ENCODE assay signal across 8 cellular contexts in the genomic region with DNA sequence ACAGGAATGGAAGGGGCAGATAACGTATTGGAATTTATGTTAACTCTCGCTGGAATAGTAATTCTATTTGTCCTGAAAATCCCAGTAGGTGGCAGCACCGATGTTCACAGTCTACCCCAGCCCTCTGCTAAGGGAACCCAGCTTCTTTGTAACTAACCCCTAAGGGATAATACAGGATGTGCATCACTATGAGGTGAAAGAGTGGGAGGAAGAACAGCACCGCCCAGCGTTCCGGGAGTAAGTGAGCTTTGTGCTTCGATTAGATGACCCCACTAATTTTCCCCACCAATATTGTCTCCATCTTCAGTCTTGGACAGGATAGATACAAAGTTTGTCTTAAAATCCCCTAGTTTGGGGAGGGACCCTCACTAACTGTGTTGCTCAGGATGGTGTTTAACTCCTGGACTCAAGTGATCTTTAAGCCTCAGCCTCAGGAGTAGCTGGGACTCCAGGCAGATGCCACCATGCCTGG. TPM values are rescaled to one million over a fixed set of nuclear protein-coding genes. Genes with fewer than 3 reads are reported as not detected.
DNase-seq lines count a peak whose midpoint lies in the region; ATAC-seq and TF ChIP-seq lines count a peak whose summit lies in the region.

No MANE protein-coding gene starts in this region.

- ATAC-seq in GM18907 (IDR thresholded peaks at IDR 0.05; ENCODE audit: unreplicated experiment) (peak; percentile 88), HG03139 (IDR thresholded peaks at IDR 0.05; ENCODE audit: unreplicated experiment) (peak; percentile 77), lower lobe of right lung (peak; percentile 87 to 90)

- H3K27me3 ChIP-seq in ectodermal cell (ENCODE audit: control insufficient read depth, insufficient read depth, low read length, poor library complexity, severe bottlenecking) = no peaks in the 10 kb centered on the region
- no peaks in the 10 kb centered on the region for H3K27me3 ChIP-seq in lower lobe of right lung (ENCODE audit: low read depth)

- peaks cover 38% of the 10 kb centered on the region for H3K36me3 ChIP-seq in ectodermal cell (ENCODE audit: control insufficient read depth, insufficient read depth, low read length)
- peaks cover 55% of the 10 kb centered on the region for H3K36me3 ChIP-seq in lower lobe of right lung

- WGBS in ectodermal cell, 2 experiments = 7 to 8% methylated on average over 7 of the region's 7 CpGs

- no peaks in the 10 kb centered on the region for H3K9me3 ChIP-seq in ectodermal cell (ENCODE audit: control insufficient read depth, low read length)
- no peaks in the 10 kb centered on the region for H3K9me3 ChIP-seq in lower lobe of right lung

- intact Hi-C loops in lower lobe of right lung (cut with DNase I) = loop anchor here (10.0 kb wide), 1 partner anchor 62 kb away; no protein-coding TSS in a partner anchor

- H3K4me3 ChIP-seq in AG10803 (ENCODE audit: low read length) (peak overlapping the region; percentile 75), ectodermal cell (ENCODE audit: insufficient read depth, low read depth, low read length) (peak overlapping the region; percentile 82), lower lobe of right lung (peak overlapping the region; percentile 62)

- peak; percentile 96 for DNase-seq in AG10803 (ENCODE audit: low read depth)
- DNase-seq in NCI-H446 treated with DMSO at 0.1 percent for 48 hours (lab: John Stamatoyannopoulos, UW) = peak; percentile 50
- DNase-seq in activated CD4-positive, alpha-beta T cell treated with anti-CD3 and anti-CD28 coated beads for 48 hours = peak; percentile 88
- peak; percentile 66 for DNase-seq in lower lobe of right lung
- peak; percentile 69 to 85 for DNase-seq in stimulated activated CD4-positive, alpha-beta T cell treated with anti-CD3 and anti-CD28 coated beads, Interleukin-4, amount 100 ng/mL, for 4 hours

- TF ChIP-seq CTCF in AG10803 (conservative IDR thresholded peaks at IDR 0.05; ENCODE audit: low read length) (peak; percentile 76), lower lobe of right lung (IDR thresholded peaks at IDR 0.05) (peak; percentile 68)

- H3K4me1 ChIP-seq in ectodermal cell (ENCODE audit: control insufficient read depth, insufficient read depth, low read length) = peaks cover 20% of the 10 kb centered on the region
- peaks cover 39% of the 10 kb centered on the region for H3K4me1 ChIP-seq in lower lobe of right lung

- peak overlapping the region; percentile 55 for H3K27ac ChIP-seq in ectodermal cell (ENCODE audit: insufficient read depth, low read depth, low read length, poor library complexity, severe bottlenecking)
- peak overlapping the region; percentile 87 for H3K27ac ChIP-seq in lower lobe of right lung

RNA-seq across cellular contexts. Expression of a gene that starts 2.7 kb away (rescaled TPM):
- polyA plus RNA-seq in ectodermal cell (2013, experiment 1 of 4) = 728 TPM
- 525 TPM for polyA plus RNA-seq in ectodermal cell (2013, experiment 2 of 4)
- 297 TPM for polyA plus RNA-seq in ectodermal cell (2013, experiment 3 of 4)
- 325 TPM for polyA plus RNA-seq in ectodermal cell (2013, experiment 4 of 4)
- 133 TPM for total RNA-seq in lower lobe of right lung

Comparison
In these comparisons a context has a peak if more than half of its experiments do, and no peak if none do; other contexts are left out.
1. Peak in every context shown above with its lines: DNase-seq, ATAC-seq, H3K4me3 ChIP-seq and H3K27ac ChIP-seq.